In the genomic region with DNA sequence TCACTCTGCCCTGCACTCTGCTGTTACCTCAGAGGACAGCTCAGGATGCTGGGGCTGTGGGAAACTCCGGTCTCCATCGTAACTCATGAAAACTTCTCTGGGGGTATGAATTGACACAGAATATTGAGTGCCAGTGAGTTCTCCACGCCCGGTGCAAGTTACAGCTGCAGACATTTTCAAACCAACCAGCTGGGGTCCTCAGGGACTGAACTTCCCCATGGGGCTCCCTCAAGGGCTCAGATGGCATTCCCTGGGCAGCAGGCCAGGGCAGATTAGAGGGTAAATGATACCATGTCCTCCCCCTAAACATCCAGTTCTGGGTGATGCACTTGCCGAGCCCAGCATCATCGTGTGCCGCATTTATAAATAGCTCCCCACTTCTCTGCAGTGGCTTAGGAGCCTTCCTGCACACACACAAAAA, we compare ENCODE assay signal across 14 cellular contexts. TPM values are rescaled to one million over a fixed set of nuclear protein-coding genes. Genes with fewer than 3 reads are reported as not detected.
DNase-seq lines count a peak whose midpoint lies in the region; ATAC-seq and TF ChIP-seq lines count a peak whose summit lies in the region.
"Had no signal": no experiment of that assay in that cellular context is flagged by ENCODE, and none has a peak within 500 bp of the region (broad histone marks: within the 10 kb centered on the region; RNA-seq: fewer than 3 reads in every experiment).

No MANE protein-coding gene starts in this region.

- ATAC-seq in GM21447 (IDR thresholded peaks at IDR 0.05; ENCODE audit: unreplicated experiment) (peak; percentile 43), GM18517 (IDR thresholded peaks at IDR 0.05; ENCODE audit: unreplicated experiment) (no peak)
- ATAC-seq in activated T-helper 17 cell treated with anti-CD3 and anti-CD28 coated beads, Interleukin-2, amount 50 U/mL, for 72 hours (replicated peaks): no peak
- ATAC-seq: activated naive CD8-positive, alpha-beta T cell treated with anti-CD3 and anti-CD28 coated beads, Interleukin-2, amount 50 U/mL, for 24 hours; WTC11 had no signal

- no TSS peak for BruUV-seq in A673 (replicated peaks; lab: Mats Ljungman, UMichigan)

- H3K27ac ChIP-seq in A673 (ENCODE audit: low read depth, low read length, poor library complexity, severe bottlenecking): no peak overlapping the region
- H3K27ac ChIP-seq: parathyroid adenoma had no signal

- H3K4me3 ChIP-seq in A673 (ENCODE audit: low read depth, low read length, poor library complexity, severe bottlenecking): no peak overlapping the region

- no peak overlapping the region for H3K4me3 Mint-ChIP-seq in activated T-helper 17 cell treated with anti-CD3 and anti-CD28 coated beads, Interleukin-2, amount 50 U/mL, for 72 hours
- H3K4me3 Mint-ChIP-seq: activated naive CD8-positive, alpha-beta T cell treated with anti-CD3 and anti-CD28 coated beads, Interleukin-2, amount 50 U/mL, for 24 hours; WTC11 had no signal

- H3K27me3 Mint-ChIP-seq in activated T-helper 17 cell treated with anti-CD3 and anti-CD28 coated beads, Interleukin-2, amount 50 U/mL, for 72 hours: peaks cover 5% of the 10 kb centered on the region

- intact Hi-C loops in A673 (cut with micrococcal nuclease; ENCODE audit: unreplicated experiment): no loop called here

- H3K9me3 Mint-ChIP-seq in activated T-helper 17 cell treated with anti-CD3 and anti-CD28 coated beads, Interleukin-2, amount 50 U/mL, for 72 hours: no peaks in the 10 kb centered on the region
- H3K9me3 Mint-ChIP-seq: activated naive CD8-positive, alpha-beta T cell treated with anti-CD3 and anti-CD28 coated beads, Interleukin-2, amount 50 U/mL, for 24 hours had no signal

- POLR2A ChIA-PET in A673 (lab: Charles Lee; ENCODE audit: low non-redundant PET): no interaction called here

- H3K36me3 Mint-ChIP-seq in activated T-helper 17 cell treated with anti-CD3 and anti-CD28 coated beads, Interleukin-2, amount 50 U/mL, for 72 hours (ENCODE audit: low read depth): no peaks in the 10 kb centered on the region
- H3K36me3 Mint-ChIP-seq: WTC11 had no signal

- DNase-seq in A673 (ENCODE audit: low spot score): peak; percentile 80
- peak; percentile 95 for DNase-seq in NCI-H2107 treated with DMSO at 0.1 percent for 48 hours (lab: John Stamatoyannopoulos, UW; ENCODE audit: unreplicated experiment)
- peak; percentile 30 for DNase-seq in germinal center (ENCODE audit: low spot score)
- DNase-seq in stimulated activated naive CD4-positive, alpha-beta T cell treated with Interleukin-2 at 50 U/mL for 16 hours (lab: John Stamatoyannopoulos, UW): no peak
- DNase-seq in dermis blood vessel endothelial cell: no peak
- DNase-seq: activated naive CD8-positive, alpha-beta T cell treated with anti-CD3 and anti-CD28 coated beads, Interleukin-2, amount 50 U/mL, for 24 hours; AML-193; GOT3; NCI-H526 treated with DMSO at 0.1 percent for 48 hours had no signal

- peaks cover 7% of the 10 kb centered on the region for H3K27me3 ChIP-seq in A673 (replicated peaks; ENCODE audit: insufficient read depth, low read depth, low read length, poor library complexity)

- peaks cover 9% of the 10 kb centered on the region for H3K4me1 ChIP-seq in A673 (ENCODE audit: insufficient read depth, low read length, poor library complexity, severe bottlenecking)
- H3K4me1 ChIP-seq: parathyroid adenoma had no signal

- H3K27ac Mint-ChIP-seq in activated T-helper 17 cell treated with anti-CD3 and anti-CD28 coated beads, Interleukin-2, amount 50 U/mL, for 72 hours: no peak overlapping the region
- H3K27ac Mint-ChIP-seq: activated naive CD8-positive, alpha-beta T cell treated with anti-CD3 and anti-CD28 coated beads, Interleukin-2, amount 50 U/mL, for 24 hours; WTC11 had no signal

- peak; percentile 21; the same call in 1 of the 2 replicates for TF ChIP-seq CTCF in A673 (conservative IDR thresholded peaks at IDR 0.05; ENCODE audit: low read depth, low read length)

- no peaks in the 10 kb centered on the region for H3K36me3 ChIP-seq in A673 (ENCODE audit: insufficient read depth, low read length, poor library complexity, severe bottlenecking)

- H3K9me3 ChIP-seq in A673 (ENCODE audit: low read depth, low read length, poor library complexity, severe bottlenecking): no peaks in the 10 kb centered on the region

- CTCF ChIA-PET in A673 (lab: Charles Lee): no interaction called here

- H3K4me1 Mint-ChIP-seq in activated T-helper 17 cell treated with anti-CD3 and anti-CD28 coated beads, Interleukin-2, amount 50 U/mL, for 72 hours: no peaks in the 10 kb centered on the region
- H3K4me1 Mint-ChIP-seq: activated naive CD8-positive, alpha-beta T cell treated with anti-CD3 and anti-CD28 coated beads, Interleukin-2, amount 50 U/mL, for 24 hours; WTC11 had no signal

RNA-seq across cellular contexts. Expression of gene CCSAP, which starts 27.8 kb away (rescaled TPM):
- total RNA-seq in A673 (2021): 11.7 and 12.8 TPM in 2 replicates
- 5.6 and 8.5 TPM in 2 replicates for total RNA-seq in dermis blood vessel endothelial cell
- 10 to 100 TPM; 10.1 to 32.7 TPM for total RNA-seq in activated T-helper 17 cell treated with anti-CD3 and anti-CD28 coated beads, Interleukin-2, amount 50 U/mL, for 72 hours

Comparison
In these comparisons a context has a peak if more than half of its experiments do, and no peak if none do; other contexts are left out.
1. DNase-seq: peak in A673 (single experiment), NCI-H2107 treated with DMSO at 0.1 percent for 48 hours (single experiment) and germinal center (single experiment); none in stimulated activated naive CD4-positive, alpha-beta T cell treated with Interleukin-2 at 50 U/mL for 16 hours (single experiment) and dermis blood vessel endothelial cell (single experiment).